22 cellular contexts compared by ENCODE assay signal in the genomic region with DNA sequence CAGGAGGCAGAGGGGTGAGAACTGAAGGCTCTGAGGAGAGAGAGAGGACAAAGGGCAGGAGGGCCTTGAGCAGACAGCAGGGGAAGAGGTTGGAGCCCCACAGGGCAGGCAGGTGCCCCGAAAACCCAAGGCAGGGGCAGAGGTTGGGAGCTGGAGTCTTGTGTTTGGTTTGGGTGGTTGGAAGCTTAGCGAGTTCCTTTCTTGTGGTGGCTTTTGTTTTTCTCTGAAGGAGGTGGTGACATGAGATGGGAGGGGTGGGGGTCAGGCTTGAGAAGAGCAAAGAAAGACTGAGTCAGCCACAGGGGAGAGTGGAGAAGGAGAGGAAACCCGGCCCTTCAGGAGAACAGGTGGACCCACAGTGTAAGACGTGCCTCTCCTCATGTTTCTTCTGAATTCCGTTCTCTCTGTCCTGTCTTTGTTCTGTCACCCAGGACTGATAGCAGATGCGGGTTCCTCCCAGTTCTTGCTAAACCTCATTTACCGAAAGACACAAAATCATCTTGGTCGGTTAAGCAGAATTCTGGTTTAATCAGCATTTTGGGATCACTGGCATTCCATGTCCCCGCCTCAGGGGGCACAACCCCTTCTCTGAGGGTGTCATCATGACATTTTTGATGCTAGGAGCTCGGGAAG.
"Had no signal": no experiment of that assay in that cellular context is flagged by ENCODE, and none has a peak within 500 bp of the region (broad histone marks: within the 10 kb centered on the region; RNA-seq: fewer than 3 reads in every experiment).

No MANE protein-coding gene starts in this region.

- H3K36me3 ChIP-seq: colonic mucosa, right lobe of liver, vagina had no signal

- H3K4me3 ChIP-seq: colonic mucosa, heart left ventricle, psoas muscle, right lobe of liver, tibial artery, upper lobe of right lung, vagina had no signal

- H2AFZ ChIP-seq: parathyroid adenoma had no signal

- H3K4me1 ChIP-seq: colonic mucosa, heart left ventricle, parathyroid adenoma, psoas muscle, right lobe of liver, tibial artery, upper lobe of right lung, vagina had no signal

- H3K4me3 Mint-ChIP-seq: naive thymus-derived CD4-positive, alpha-beta T cell; nephron progenitor cell; stimulated activated effector memory CD8-positive, alpha-beta T cell treated with anti-CD3 and anti-CD28 coated beads, Interleukin-12 subunit alpha, Interleukin-12 subunit beta, amount 100 ng/mL, for 72 hours had no signal

- H3K36me3 Mint-ChIP-seq: naive thymus-derived CD4-positive, alpha-beta T cell; stimulated activated effector memory CD8-positive, alpha-beta T cell treated with anti-CD3 and anti-CD28 coated beads, Interleukin-12 subunit alpha, Interleukin-12 subunit beta, amount 100 ng/mL, for 72 hours had no signal

- DNase-seq: colonic mucosa; dermis blood vessel endothelial cell; effector CD4-positive, alpha-beta T cell; heart left ventricle; hypothalamus; kidney glomerular epithelial cell; mammary epithelial cell; naive thymus-derived CD4-positive, alpha-beta T cell; nephron progenitor cell; nucleus accumbens; psoas muscle; retina; right lobe of liver; stimulated activated CD4-positive, alpha-beta T cell treated with anti-CD3 and anti-CD28 coated beads, Interleukin-4, amount 100 ng/mL, for 1 hour; stimulated activated CD8-positive, alpha-beta memory T cell treated with anti-CD3 and anti-CD28 coated beads, Interleukin-4, amount 100 ng/mL, for 48 hours; stimulated activated naive CD8-positive, alpha-beta T cell treated with anti-CD3 and anti-CD28 coated beads, Interleukin-15, Interleukin-2, amounts not matched to agents 100 U/mL and 50 U/mL, for 24 hours; tibial artery; upper lobe of right lung had no signal

- ATAC-seq: left lobe of liver; psoas muscle; stimulated activated effector memory CD8-positive, alpha-beta T cell treated with anti-CD3 and anti-CD28 coated beads, Interleukin-12 subunit alpha, Interleukin-12 subunit beta, amount 100 ng/mL, for 72 hours; stimulated activated naive CD8-positive, alpha-beta T cell treated with anti-CD3 and anti-CD28 coated beads, Interleukin-15, Interleukin-2, amounts not matched to agents 100 U/mL and 50 U/mL, for 24 hours had no signal

- H3K9me3 ChIP-seq: colonic mucosa, heart left ventricle, psoas muscle, right lobe of liver, tibial artery, upper lobe of right lung, vagina had no signal

- H3K27ac Mint-ChIP-seq: naive thymus-derived CD4-positive, alpha-beta T cell; stimulated activated effector memory CD8-positive, alpha-beta T cell treated with anti-CD3 and anti-CD28 coated beads, Interleukin-12 subunit alpha, Interleukin-12 subunit beta, amount 100 ng/mL, for 72 hours had no signal

- H3K4me1 Mint-ChIP-seq: stimulated activated effector memory CD8-positive, alpha-beta T cell treated with anti-CD3 and anti-CD28 coated beads, Interleukin-12 subunit alpha, Interleukin-12 subunit beta, amount 100 ng/mL, for 72 hours had no signal

- H3K79me2 ChIP-seq: parathyroid adenoma had no signal

- H3K9ac ChIP-seq: parathyroid adenoma had no signal

- H3K27ac ChIP-seq: colonic mucosa, heart left ventricle, parathyroid adenoma, psoas muscle, right lobe of liver, tibial artery, upper lobe of right lung, vagina had no signal

- H3K27me3 ChIP-seq: colonic mucosa, heart left ventricle, right lobe of liver, tibial artery, upper lobe of right lung, vagina had no signal
